9 cellular contexts compared by ENCODE assay signal in the genomic region with DNA sequence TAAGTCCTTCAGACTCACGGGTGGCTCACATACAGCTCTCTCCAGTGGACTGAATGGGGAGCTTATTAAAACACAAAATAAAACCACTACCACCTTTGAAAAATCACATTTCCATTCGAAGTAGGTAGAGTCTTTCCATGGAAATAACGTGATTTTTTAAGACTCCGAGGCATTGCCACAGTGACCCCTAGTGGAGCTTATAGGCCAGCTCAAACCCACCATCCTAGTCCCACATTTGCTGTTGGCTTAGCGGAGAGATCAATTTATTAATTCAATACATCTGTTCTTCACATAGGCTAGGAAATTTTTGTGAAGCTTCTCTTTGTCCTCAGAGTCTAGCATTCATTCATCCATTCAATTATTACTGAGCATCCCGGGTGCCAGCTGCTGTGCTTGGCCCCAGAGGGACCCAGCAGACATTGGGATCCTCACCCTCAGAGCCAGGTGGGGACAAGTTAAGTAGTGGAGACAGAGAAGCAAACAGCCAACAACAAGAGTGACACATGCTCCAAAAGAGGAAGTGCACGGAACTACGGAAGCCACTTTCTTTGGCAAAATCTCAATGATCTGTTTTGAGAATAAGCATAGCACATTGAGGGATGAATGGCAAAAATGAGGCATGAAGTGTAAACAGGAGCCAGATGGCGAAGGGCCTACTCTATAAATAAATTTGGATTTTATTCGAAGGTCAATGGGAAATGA. TPM values are rescaled to one million over a fixed set of nuclear protein-coding genes. Genes with fewer than 3 reads are reported as not detected.
DNase-seq lines count a peak whose midpoint lies in the region; ATAC-seq, FAIRE-seq and TF ChIP-seq lines count a peak whose summit lies in the region.
"Had no signal": no experiment of that assay in that cellular context is flagged by ENCODE, and none has a peak within 500 bp of the region (broad histone marks: within the 10 kb centered on the region; RNA-seq: fewer than 3 reads in every experiment).

No MANE protein-coding gene starts in this region.

- TF ChIP-seq POLR2A in erythroblast (IDR thresholded peaks at IDR 0.05; ENCODE audit: low read length) = no peak

- DNase-seq in D341Med (ENCODE audit: low spot score) (peak; percentile 37), HTR-8/SVneo (ENCODE audit: insufficient read length, low spot score) (peak; percentile 42), SHP77 (lab: John Stamatoyannopoulos, UW) (peak; percentile 71 to 73), erythroblast (lab: John Stamatoyannopoulos, UW) (peak; percentile 31 to 64), progenitor cell of endocrine pancreas (ENCODE audit: low spot score, unreplicated experiment) (no peak)

- no peak for FAIRE-seq in HTR-8/SVneo (lab: Jason Lieb, UNC)
- FAIRE-seq: islet of Langerhans had no signal

- H3K9me3 Mint-ChIP-seq in progenitor cell of endocrine pancreas (ENCODE audit: low read depth) = peaks cover 8% of the 10 kb centered on the region

- peak; percentile 58 for TF ChIP-seq CTCF in progenitor cell of endocrine pancreas (IDR thresholded peaks at IDR 0.05; ENCODE audit: unreplicated experiment)

- H3K36me3 Mint-ChIP-seq in progenitor cell of endocrine pancreas (ENCODE audit: insufficient read depth) = no peaks in the 10 kb centered on the region

- no peaks in the 10 kb centered on the region for H3K4me1 Mint-ChIP-seq in progenitor cell of endocrine pancreas (ENCODE audit: low read depth)

- peaks cover 2% of the 10 kb centered on the region for H3K27me3 Mint-ChIP-seq in progenitor cell of endocrine pancreas

- H3K4me3 Mint-ChIP-seq in progenitor cell of endocrine pancreas (ENCODE audit: low read depth) = no peak overlapping the region

- ATAC-seq in HG03045 (IDR thresholded peaks at IDR 0.05; ENCODE audit: unreplicated experiment) (no peak), HG02588 (IDR thresholded peaks at IDR 0.05; ENCODE audit: unreplicated experiment) (no peak), GM21381 (IDR thresholded peaks at IDR 0.05; ENCODE audit: unreplicated experiment) (no peak)

- H3K27ac Mint-ChIP-seq in progenitor cell of endocrine pancreas = no peak overlapping the region

RNA-seq across cellular contexts. Expression of a gene that starts 10.2 kb away (rescaled TPM):
- 0.17 TPM in 1 of 2 replicates, not detected in the other for total RNA-seq in progenitor cell of endocrine pancreas
